ENCODE assay signal across 14 cellular contexts in genomic region chr4:48588230-48588943, GRCh38.
A peak's percentile ranks its signal among the peaks of the same experiment; 100 is the strongest.
DNase-seq lines count a peak whose midpoint lies in the region; ATAC-seq and TF ChIP-seq lines count a peak whose summit lies in the region.
"Had no signal": no experiment of that assay in that cellular context is flagged by ENCODE, and none has a peak within 500 bp of the region (broad histone marks: within the 10 kb centered on the region; RNA-seq: fewer than 3 reads in every experiment).

No MANE protein-coding gene starts in this region.

- no peak overlapping the region for H3K4me3 Mint-ChIP-seq in stimulated activated naive CD8-positive, alpha-beta T cell treated with anti-CD3 and anti-CD28 coated beads, Interleukin-15, Interleukin-2, amounts not matched to agents 100 ng/mL and 50 ng/mL, for 24 hours
- H3K4me3 Mint-ChIP-seq in T-helper 17 cell: no peak overlapping the region
- H3K4me3 Mint-ChIP-seq: type B pancreatic cell, WTC11 had no signal

- no peaks in the 10 kb centered on the region for H3K27me3 Mint-ChIP-seq in stimulated activated naive CD8-positive, alpha-beta T cell treated with anti-CD3 and anti-CD28 coated beads, Interleukin-15, Interleukin-2, amounts not matched to agents 100 ng/mL and 50 ng/mL, for 24 hours
- H3K27me3 Mint-ChIP-seq in T-helper 17 cell: no peaks in the 10 kb centered on the region
- H3K27me3 Mint-ChIP-seq: type B pancreatic cell had no signal

- peak overlapping the region; percentile 38 for H3K27ac Mint-ChIP-seq in stimulated activated naive CD8-positive, alpha-beta T cell treated with anti-CD3 and anti-CD28 coated beads, Interleukin-15, Interleukin-2, amounts not matched to agents 100 ng/mL and 50 ng/mL, for 24 hours
- peak overlapping the region; percentile 87 for H3K27ac Mint-ChIP-seq in T-helper 17 cell
- H3K27ac Mint-ChIP-seq: type B pancreatic cell, WTC11 had no signal

- DNase-seq in stimulated activated naive CD8-positive, alpha-beta T cell treated with anti-CD3 and anti-CD28 coated beads, Interleukin-15, Interleukin-2, amounts not matched to agents 100 U/mL and 50 U/mL, for 24 hours: no peak
- DNase-seq in T-helper 17 cell (no peak), fibroblast of mammary gland (ENCODE audit: low read depth) (peak; percentile 16), NCI-H1417 treated with DMSO at 0.1 percent for 48 hours (lab: John Stamatoyannopoulos, UW) (no peak), NCI-H187 treated with DMSO at 0.1 percent for 48 hours (lab: John Stamatoyannopoulos, UW) (no peak)
- DNase-seq: head of caudate nucleus, kidney glomerular epithelial cell, NCI-H1048 had no signal

- no peak for TF ChIP-seq CTCF in fibroblast of mammary gland (conservative IDR thresholded peaks at IDR 0.05; ENCODE audit: control insufficient read depth, insufficient read depth, low read depth, low read length)

- H3K9me3 ChIP-seq in T-helper 17 cell (ENCODE audit: control insufficient read depth, low read length, poor library complexity, severe bottlenecking): no peaks in the 10 kb centered on the region

- H3K9me3 Mint-ChIP-seq in stimulated activated naive CD8-positive, alpha-beta T cell treated with anti-CD3 and anti-CD28 coated beads, Interleukin-15, Interleukin-2, amounts not matched to agents 100 ng/mL and 50 ng/mL, for 24 hours: no peaks in the 10 kb centered on the region
- H3K9me3 Mint-ChIP-seq: type B pancreatic cell, WTC11 had no signal

- peaks cover 13% of the 10 kb centered on the region for H3K4me1 Mint-ChIP-seq in stimulated activated naive CD8-positive, alpha-beta T cell treated with anti-CD3 and anti-CD28 coated beads, Interleukin-15, Interleukin-2, amounts not matched to agents 100 ng/mL and 50 ng/mL, for 24 hours (ENCODE audit: low read depth)
- peaks cover 29% of the 10 kb centered on the region for H3K4me1 Mint-ChIP-seq in T-helper 17 cell

- no peak overlapping the region for H3K4me3 ChIP-seq in fibroblast of mammary gland (ENCODE audit: control insufficient read depth, low read depth, low read length)
- H3K4me3 ChIP-seq: SK-N-MC had no signal

- H3K36me3 Mint-ChIP-seq in stimulated activated naive CD8-positive, alpha-beta T cell treated with anti-CD3 and anti-CD28 coated beads, Interleukin-15, Interleukin-2, amounts not matched to agents 100 ng/mL and 50 ng/mL, for 24 hours (ENCODE audit: low read depth): peaks cover 48% of the 10 kb centered on the region
- H3K36me3 Mint-ChIP-seq in T-helper 17 cell (ENCODE audit: low read depth): peaks cover 15% of the 10 kb centered on the region

- no peak for ATAC-seq in stimulated activated naive CD8-positive, alpha-beta T cell treated with anti-CD3 and anti-CD28 coated beads, Interleukin-15, Interleukin-2, amounts not matched to agents 100 U/mL and 50 U/mL, for 24 hours
- ATAC-seq in T-helper 17 cell: peak; percentile 25
- ATAC-seq in GM19455 (IDR thresholded peaks at IDR 0.05; ENCODE audit: unreplicated experiment): no peak
- no peak for ATAC-seq in HG03025 (IDR thresholded peaks at IDR 0.05; ENCODE audit: low FRiP score, unreplicated experiment)
- ATAC-seq: WTC11 had no signal
